Comparison of ENCODE assay signal across 1 cellular context in genomic region chr11:94780432-94780831, GRCh38.
TF ChIP-seq lines count a peak whose summit lies in the region.

No MANE protein-coding gene starts in this region.

TF ChIP-seq in GM23338, 12 proteins besides CTCF, POLR2A, EP300 and RAD21 (continued from another document):
- TF ChIP-seq ZNF462 (CRISPR knock-in tag; IDR thresholded peaks at IDR 0.05) (no peak), JUNB (IDR thresholded peaks at IDR 0.05; ENCODE audit: unreplicated experiment) (no peak), ZNF114 (CRISPR knock-in tag; IDR thresholded peaks at IDR 0.05) (no peak), POLR2AphosphoS5 (IDR thresholded peaks at IDR 0.05; ENCODE audit: low read depth) (no peak), ETS1 (IDR thresholded peaks at IDR 0.05) (no peak)
